Comparison of ENCODE assay signal across 10 cellular contexts in the genomic region with DNA sequence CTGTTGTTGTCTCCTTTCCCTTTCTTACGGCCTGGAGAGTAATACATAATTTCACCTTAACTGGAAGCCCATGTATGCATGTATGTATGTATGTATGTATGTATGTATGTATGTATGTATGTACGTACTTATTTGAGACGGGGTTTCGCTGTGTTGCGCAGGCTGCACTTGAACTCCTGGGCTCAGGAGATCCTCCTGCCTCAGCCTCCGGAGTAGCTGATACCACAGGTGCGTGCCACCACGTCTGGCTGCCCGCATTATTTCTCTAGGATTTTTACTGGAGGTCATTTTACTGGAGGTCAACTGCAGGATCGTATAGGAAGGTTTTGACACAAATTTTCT. TPM values are rescaled to one million over a fixed set of nuclear protein-coding genes. Genes with fewer than 3 reads are reported as not detected.
A peak's percentile ranks its signal among the peaks of the same experiment; 100 is the strongest.
DNase-seq lines count a peak whose midpoint lies in the region; ATAC-seq, FAIRE-seq and TF ChIP-seq lines count a peak whose summit lies in the region.
"Had no signal": no experiment of that assay in that cellular context is flagged by ENCODE, and none has a peak within 500 bp of the region (broad histone marks: within the 10 kb centered on the region; RNA-seq: fewer than 3 reads in every experiment).

No MANE protein-coding gene starts in this region.

- H3K36me3 ChIP-seq in astrocyte (ENCODE audit: insufficient read depth, low read length) (peaks cover 11% of the 10 kb centered on the region), muscle layer of duodenum (ENCODE audit: control insufficient read depth in 1 of 2, insufficient read depth in 2 of 2, low read length in 2 of 2) (peaks cover 20 to 24% of the 10 kb centered on the region in 2 donors)

- peaks cover 7% of the 10 kb centered on the region for H3K9me3 Mint-ChIP-seq in astrocyte (ENCODE audit: unreplicated experiment)

- H3K27ac ChIP-seq in A549 (peak overlapping the region; percentile 21 to 35; a peak in 2 of 6 replicates), astrocyte (ENCODE audit: low read depth, low read length) (no peak overlapping the region), muscle layer of duodenum (ENCODE audit: low read length) (no peak overlapping the region)

- H3K27me3 ChIP-seq in astrocyte (ENCODE audit: insufficient read depth, low read length) (no peaks in the 10 kb centered on the region), muscle layer of duodenum (ENCODE audit: low read depth, low read length) (no peaks in the 10 kb centered on the region)

- H2AFZ ChIP-seq in astrocyte (ENCODE audit: low read depth, low read length), result peak overlapping the region; percentile 30

- 16% methylated on average over 10 of the region's 10 CpGs for WGBS in A549 (ENCODE audit: missing lambda C conversion rate)

- no peak overlapping the region for H3K9ac ChIP-seq in astrocyte (ENCODE audit: low read length)

- peak overlapping the region; percentile 36 for H3K4me3 ChIP-seq in A549
- H3K4me3 ChIP-seq in astrocyte (ENCODE audit: insufficient read depth, low read depth, low read length), result peak overlapping the region; percentile 30
- peak overlapping the region; percentile 44 to 95 for H3K4me3 ChIP-seq in muscle layer of duodenum (ENCODE audit: low read depth in 1 of 2, low read length in 2 of 2)

- H3K27ac Mint-ChIP-seq in astrocyte (ENCODE audit: unreplicated experiment), result no peak overlapping the region
- H3K27ac Mint-ChIP-seq: WTC11 had no signal

- no peak for TF ChIP-seq RAD21 in A549 (conservative IDR thresholded peaks at IDR 0.05 in 1 of 2, IDR thresholded peaks at IDR 0.05 in 1 of 2)

- H3K36me3 Mint-ChIP-seq in astrocyte (ENCODE audit: low read depth, unreplicated experiment), result peaks cover 14% of the 10 kb centered on the region

- no peak for TF ChIP-seq EP300 in A549 (IDR thresholded peaks at IDR 0.05)

- CTCF ChIA-PET in A549 (lab: Yijun Ruan, JAX), result interaction anchor here (0.9 to 2.7 kb wide), 29 partner anchors 9 to 170 kb away, joined by 3 to 16 read pairs (median 5); partner anchors contain the start of gene B4GALNT1

- peak overlapping the region; percentile 74 for H3K4me2 ChIP-seq in A549
- peak overlapping the region; percentile 75 for H3K4me2 ChIP-seq in astrocyte (ENCODE audit: low read length)

- no peak for TF ChIP-seq CTCF in A549 (IDR thresholded peaks at IDR 0.05)
- TF ChIP-seq CTCF in astrocyte (IDR thresholded peaks at IDR 0.05; ENCODE audit: insufficient read depth, low read depth, low read length), result no peak

- DNase-seq in A549 (ENCODE audit: low read depth in 1 of 2, low spot score in 1 of 2) (no peak), astrocyte (ENCODE audit: low read depth) (no peak), T-helper 9 cell (no peak), H54 (ENCODE audit: insufficient read length, low spot score) (no peak), NK-92 (lab: John Stamatoyannopoulos, UW; ENCODE audit: unreplicated experiment) (no peak)

- H4K20me1 ChIP-seq in astrocyte (ENCODE audit: insufficient read depth, low read length), result peaks cover 3% of the 10 kb centered on the region

- H3K27me3 Mint-ChIP-seq in astrocyte (ENCODE audit: low read depth, unreplicated experiment), result peaks cover 12% of the 10 kb centered on the region

- no peaks in the 10 kb centered on the region for H3K4me1 Mint-ChIP-seq in astrocyte (ENCODE audit: low read depth, unreplicated experiment)
- H3K4me1 Mint-ChIP-seq: WTC11 had no signal

- ATAC-seq in A549 (peak; percentile 18 to 49), GM21526 (IDR thresholded peaks at IDR 0.05; ENCODE audit: low FRiP score, unreplicated experiment) (peak; percentile 1), GM21723 (IDR thresholded peaks at IDR 0.05; ENCODE audit: unreplicated experiment) (no peak)

- H3K79me2 ChIP-seq in astrocyte (ENCODE audit: insufficient read depth, low read length), result peaks cover 13% of the 10 kb centered on the region

- no peak for TF ChIP-seq POLR2A in A549 (IDR thresholded peaks at IDR 0.05; ENCODE audit: low read length)
- TF ChIP-seq POLR2A in H54 (IDR thresholded peaks at IDR 0.05; ENCODE audit: low read depth, low read length), result no peak

- peaks cover 10% of the 10 kb centered on the region; the same call in 2 of the 3 replicates for H3K4me1 ChIP-seq in A549
- H3K4me1 ChIP-seq in astrocyte (ENCODE audit: insufficient read depth, low read length), result peaks cover 7% of the 10 kb centered on the region
- peaks cover 5 to 10% of the 10 kb centered on the region in 2 donors for H3K4me1 ChIP-seq in muscle layer of duodenum (ENCODE audit: control insufficient read depth in 1 of 2, insufficient read depth in 2 of 2, low read length in 2 of 2)

- POLR2A ChIA-PET in A549 (lab: Yijun Ruan, JAX), result interaction anchor here (0.6 kb wide), 2 partner anchors 33 to 82 kb away, joined by 3 to 4 read pairs; partner anchors contain the start of gene ARHGEF25

- H3K9me3 ChIP-seq in A549 (peaks cover 7% of the 10 kb centered on the region; the same call in 1 of the 3 replicates), astrocyte (ENCODE audit: insufficient read depth, low read depth, low read length) (no peaks in the 10 kb centered on the region), muscle layer of duodenum (ENCODE audit: control insufficient read depth in 1 of 2, low read length in 2 of 2) (no peaks in the 10 kb centered on the region)
- H3K9me3 ChIP-seq: adrenal gland had no signal

- no peak overlapping the region for H3K4me3 Mint-ChIP-seq in astrocyte (ENCODE audit: unreplicated experiment)
- H3K4me3 Mint-ChIP-seq: WTC11 had no signal

- no peak for FAIRE-seq in A549 (lab: Jason Lieb, UNC)
- no peak for FAIRE-seq in astrocyte (lab: Jason Lieb, UNC)
- FAIRE-seq in H54 (lab: Jason Lieb, UNC), result no peak

TF ChIP-seq in A549, 52 proteins besides CTCF, POLR2A, EP300 and RAD21 (continues in another document):
- TF ChIP-seq CHD4 (IDR thresholded peaks at IDR 0.05; ENCODE audit: borderline replicate concordance) (no peak), HOXB5 (CRISPR knock-in tag; IDR thresholded peaks at IDR 0.05) (no peak), RARB (CRISPR knock-in tag; IDR thresholded peaks at IDR 0.05) (no peak), CBX8 (IDR thresholded peaks at IDR 0.05) (no peak), HOXA7 (CRISPR knock-in tag; IDR thresholded peaks at IDR 0.05) (no peak), EHMT2 (IDR thresholded peaks at IDR 0.05; ENCODE audit: low read depth) (no peak), JUN (IDR thresholded peaks at IDR 0.05) (no peak), FOXS1 (CRISPR knock-in tag; IDR thresholded peaks at IDR 0.05) (no peak), RFX5 (IDR thresholded peaks at IDR 0.05) (no peak)
- TF ChIP-seq, protein P1, sequence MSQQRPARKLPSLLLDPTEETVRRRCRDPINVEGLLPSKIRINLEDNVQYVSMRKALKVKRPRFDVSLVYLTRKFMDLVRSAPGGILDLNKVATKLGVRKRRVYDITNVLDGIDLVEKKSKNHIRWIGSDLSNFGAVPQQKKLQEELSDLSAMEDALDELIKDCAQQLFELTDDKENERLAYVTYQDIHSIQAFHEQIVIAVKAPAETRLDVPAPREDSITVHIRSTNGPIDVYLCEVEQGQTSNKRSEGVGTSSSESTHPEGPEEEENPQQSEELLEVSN (IDR thresholded peaks at IDR 0.05; ENCODE audit: borderline replicate concordance, low read depth), result no peak

RNA-seq across cellular contexts. Expression of gene OS9, which starts 0.6 kb away (rescaled TPM):
- 183 and 208 TPM in 2 replicates for polyA plus RNA-seq in A549 (2011; rRNA removed)
- polyA plus RNA-seq in A549 (2012; cell fraction: cytosol; rRNA removed), result 101 and 103 TPM in 2 replicates
- 330 and 527 TPM in 2 replicates for polyA plus RNA-seq in A549 (2012; cell fraction: nucleus; rRNA removed)
- polyA plus RNA-seq in A549 (2017; fragmentation: RNase III; extraction: RNeasy Plus Mini Kit Qiagen cat#74134 plus additional on column Dnase treatment), result 115 to 128 TPM (median 128 TPM) in 3 replicates
- 159 and 172 TPM in 2 replicates for polyA minus RNA-seq in A549 (2011; rRNA and poly(A)+ RNA removed)
- 194 and 215 TPM in 2 replicates for total RNA-seq in astrocyte

RNA-seq across cellular contexts. Expression of gene AGAP2, which starts 45.3 kb away (rescaled TPM):
- polyA plus RNA-seq in A549 (2011; rRNA removed) (0.26 and 0.36 TPM in 2 replicates), A549 (2017; fragmentation: RNase III; extraction: RNeasy Plus Mini Kit Qiagen cat#74134 plus additional on column Dnase treatment) (0.21 to 0.45 TPM (median 0.28 TPM) in 3 replicates)
- 0.17 and 0.30 TPM in 2 replicates for polyA plus RNA-seq in A549 (2012; cell fraction: cytosol; rRNA removed)
- polyA plus RNA-seq in A549 (2012; cell fraction: nucleus; rRNA removed), result 0.76 and 0.83 TPM in 2 replicates
- 0.58 and 0.74 TPM in 2 replicates for polyA minus RNA-seq in A549 (2011; rRNA and poly(A)+ RNA removed)
- total RNA-seq in astrocyte, result 0.14 and 0.17 TPM in 2 replicates

RNA-seq across cellular contexts. Expression of gene TSPAN31, which starts 51.6 kb away (rescaled TPM):
- polyA plus RNA-seq in A549 (2011; rRNA removed), result 51.9 and 61.0 TPM in 2 replicates
- 15.5 and 17.2 TPM in 2 replicates for polyA plus RNA-seq in A549 (2012; cell fraction: cytosol; rRNA removed)
- polyA plus RNA-seq in A549 (2012; cell fraction: nucleus; rRNA removed), result 11.0 and 15.4 TPM in 2 replicates
- polyA plus RNA-seq in A549 (2017; fragmentation: RNase III; extraction: RNeasy Plus Mini Kit Qiagen cat#74134 plus additional on column Dnase treatment), result 20.6 to 27.1 TPM (median 22.8 TPM) in 3 replicates
- polyA minus RNA-seq in A549 (2011; rRNA and poly(A)+ RNA removed), result 39.7 and 53.3 TPM in 2 replicates
- total RNA-seq in astrocyte, result 18.6 and 22.9 TPM in 2 replicates

RNA-seq across cellular contexts. Expression of gene CDK4, which starts 58.8 kb away (rescaled TPM):
- polyA plus RNA-seq in A549 (2011; rRNA removed) (226 and 289 TPM in 2 replicates), A549 (2017; fragmentation: RNase III; extraction: RNeasy Plus Mini Kit Qiagen cat#74134 plus additional on column Dnase treatment) (226 to 255 TPM (median 229 TPM) in 3 replicates)
- polyA plus RNA-seq in A549 (2012; cell fraction: cytosol; rRNA removed), result 345 and 419 TPM in 2 replicates
- 211 and 266 TPM in 2 replicates for polyA plus RNA-seq in A549 (2012; cell fraction: nucleus; rRNA removed)
- polyA minus RNA-seq in A549 (2011; rRNA and poly(A)+ RNA removed), result 187 and 240 TPM in 2 replicates
- 113 and 133 TPM in 2 replicates for total RNA-seq in astrocyte

Comparison
In these comparisons a context has a peak if more than half of its experiments do, and no peak if none do; other contexts are left out.
1. H3K27ac ChIP-seq: peak in A549 (2 of 2); none in astrocyte (single experiment) and muscle layer of duodenum (single experiment).
2. Peak in every context shown above with its lines, with median percentiles within 50 percentile points of each other: H3K4me3 ChIP-seq.